ENCODE assay signal across 18 cellular contexts in genomic region chrX:23557070-23557469, GRCh38.
A peak's percentile ranks its signal among the peaks of the same experiment; 100 is the strongest.
DNase-seq lines count a peak whose midpoint lies in the region; ATAC-seq, FAIRE-seq and TF ChIP-seq lines count a peak whose summit lies in the region.
"Had no signal": no experiment of that assay in that cellular context is flagged by ENCODE, and none has a peak within 500 bp of the region (broad histone marks: within the 10 kb centered on the region; RNA-seq: fewer than 3 reads in every experiment).

No MANE protein-coding gene starts in this region.

- intact Hi-C loops in activated CD4-positive, alpha-beta memory T cell treated with anti-CD3 and anti-CD28 coated beads for 36 hours (cut with micrococcal nuclease) = no loop called here

- H3K4me3 ChIP-seq in OCI-LY3 (ENCODE audit: low read length) (no peak overlapping the region), fibroblast of pulmonary artery (replicated peaks; ENCODE audit: low read depth, low read length) (no peak overlapping the region)
- H3K4me3 ChIP-seq: SK-N-MC had no signal

- H3K4me1 ChIP-seq in OCI-LY3 (ENCODE audit: low read length) = peaks cover 10% of the 10 kb centered on the region

- TF ChIP-seq CTCF in OCI-LY3 (IDR thresholded peaks at IDR 0.05; ENCODE audit: low read depth, low read length) (no peak), fibroblast of pulmonary artery (IDR thresholded peaks at IDR 0.05; ENCODE audit: low read length, missing control alignments) (no peak)

- H3K27me3 Mint-ChIP-seq in activated CD4-positive, alpha-beta memory T cell treated with anti-CD3 and anti-CD28 coated beads for 36 hours = no peaks in the 10 kb centered on the region
- H3K27me3 Mint-ChIP-seq: activated CD8-positive, alpha-beta memory T cell treated with anti-CD3 and anti-CD28 coated beads, Interleukin-2, amount 10 ng/mL, durations not matched to agents 7 days and 5 days had no signal

- H3K79me2 ChIP-seq in OCI-LY3 (ENCODE audit: low read length) = no peaks in the 10 kb centered on the region

- no peaks in the 10 kb centered on the region for H4K20me1 ChIP-seq in OCI-LY3 (ENCODE audit: insufficient read depth, low read length)

- no peaks in the 10 kb centered on the region for H3K27me3 ChIP-seq in OCI-LY3 (ENCODE audit: low read depth, low read length)

- POLR2A ChIA-PET in activated CD4-positive, alpha-beta memory T cell treated with anti-CD3 and anti-CD28 coated beads for 36 hours (lab: Charles Lee) = no interaction called here

- H3K4me3 Mint-ChIP-seq in activated CD4-positive, alpha-beta memory T cell treated with anti-CD3 and anti-CD28 coated beads for 36 hours = no peak overlapping the region
- H3K4me3 Mint-ChIP-seq: activated CD8-positive, alpha-beta memory T cell treated with anti-CD3 and anti-CD28 coated beads, Interleukin-2, amount 10 ng/mL, durations not matched to agents 7 days and 5 days; activated T-helper 17 cell treated with anti-CD3 and anti-CD28 coated beads, Interleukin-2, amount 50 U/mL, for 72 hours; stimulated activated effector memory CD8-positive, alpha-beta T cell treated with anti-CD3 and anti-CD28 coated beads, Interleukin-12 subunit alpha, Interleukin-12 subunit beta, amount 100 ng/mL, for 72 hours had no signal

- no peaks in the 10 kb centered on the region for H3K36me3 Mint-ChIP-seq in activated CD4-positive, alpha-beta memory T cell treated with anti-CD3 and anti-CD28 coated beads for 36 hours
- H3K36me3 Mint-ChIP-seq: activated CD8-positive, alpha-beta memory T cell treated with anti-CD3 and anti-CD28 coated beads, Interleukin-2, amount 10 ng/mL, durations not matched to agents 7 days and 5 days; stimulated activated effector memory CD8-positive, alpha-beta T cell treated with anti-CD3 and anti-CD28 coated beads, Interleukin-12 subunit alpha, Interleukin-12 subunit beta, amount 100 ng/mL, for 72 hours had no signal

- no peak for TF ChIP-seq POLR2A in GM12892 (IDR thresholded peaks at IDR 0.05; ENCODE audit: low read depth, low read length)

- H3K4me2 ChIP-seq in OCI-LY3 (ENCODE audit: low read length) = peak overlapping the region; percentile 40

- peaks cover 5% of the 10 kb centered on the region; the same call in 1 of the 2 replicates for H3K9me3 ChIP-seq in OCI-LY3 (ENCODE audit: insufficient read depth, low read length)

- H3K9me3 Mint-ChIP-seq in activated CD4-positive, alpha-beta memory T cell treated with anti-CD3 and anti-CD28 coated beads for 36 hours = peaks cover 25% of the 10 kb centered on the region

- no peak overlapping the region for H2AFZ ChIP-seq in OCI-LY3 (ENCODE audit: low read depth, low read length)

- DNase-seq in GM12892 (ENCODE audit: insufficient read length) (no peak), fibroblast of pulmonary artery (ENCODE audit: low read depth) (peak; percentile 26), globus pallidus (ENCODE audit: low spot score) (no peak)
- DNase-seq in activated naive CD4-positive, alpha-beta T cell (lab: John Stamatoyannopoulos, UW) = no peak
- no peak for DNase-seq in activated CD4-positive, alpha-beta memory T cell treated with anti-CD3 and anti-CD28 coated beads for 36 hours
- DNase-seq: activated CD8-positive, alpha-beta memory T cell treated with anti-CD3 and anti-CD28 coated beads, Interleukin-2, amount 10 ng/mL, durations not matched to agents 7 days and 5 days; left ventricle myocardium superior; NCI-H1930; nucleus accumbens; retina; stimulated activated CD4-positive, alpha-beta T cell treated with anti-CD3 and anti-CD28 coated beads, Interleukin-12 subunit alpha, Interleukin-12 subunit beta, amount 100 ng/mL, for 4 hours had no signal

- H3K27ac Mint-ChIP-seq in activated CD4-positive, alpha-beta memory T cell treated with anti-CD3 and anti-CD28 coated beads for 36 hours = no peak overlapping the region
- H3K27ac Mint-ChIP-seq: activated CD8-positive, alpha-beta memory T cell treated with anti-CD3 and anti-CD28 coated beads, Interleukin-2, amount 10 ng/mL, durations not matched to agents 7 days and 5 days; activated T-helper 17 cell treated with anti-CD3 and anti-CD28 coated beads, Interleukin-2, amount 50 U/mL, for 72 hours; stimulated activated effector memory CD8-positive, alpha-beta T cell treated with anti-CD3 and anti-CD28 coated beads, Interleukin-12 subunit alpha, Interleukin-12 subunit beta, amount 100 ng/mL, for 72 hours had no signal

- CTCF ChIA-PET in activated CD4-positive, alpha-beta memory T cell treated with anti-CD3 and anti-CD28 coated beads for 36 hours (lab: Charles Lee) = no interaction called here

- H3K36me3 ChIP-seq in OCI-LY3 (replicated peaks; ENCODE audit: low read depth, low read length) = peaks cover 2% of the 10 kb centered on the region

- H3K4me1 Mint-ChIP-seq in activated CD4-positive, alpha-beta memory T cell treated with anti-CD3 and anti-CD28 coated beads for 36 hours (ENCODE audit: low read depth) = no peaks in the 10 kb centered on the region
- H3K4me1 Mint-ChIP-seq: activated CD8-positive, alpha-beta memory T cell treated with anti-CD3 and anti-CD28 coated beads, Interleukin-2, amount 10 ng/mL, durations not matched to agents 7 days and 5 days; activated T-helper 17 cell treated with anti-CD3 and anti-CD28 coated beads, Interleukin-2, amount 50 U/mL, for 72 hours; stimulated activated effector memory CD8-positive, alpha-beta T cell treated with anti-CD3 and anti-CD28 coated beads, Interleukin-12 subunit alpha, Interleukin-12 subunit beta, amount 100 ng/mL, for 72 hours had no signal

- no peak overlapping the region for H3K27ac ChIP-seq in OCI-LY3 (ENCODE audit: low read length)
- H3K27ac ChIP-seq: C4-2B, SK-N-MC had no signal

- peak; percentile 9 for FAIRE-seq in GM12892 (lab: Jason Lieb, UNC)

- H3K9ac ChIP-seq in OCI-LY3 (ENCODE audit: low read length) = no peak overlapping the region

- ATAC-seq in HG03565 (IDR thresholded peaks at IDR 0.05; ENCODE audit: unreplicated experiment) (peak; percentile 43), GM21825 (IDR thresholded peaks at IDR 0.05; ENCODE audit: unreplicated experiment) (no peak)
- ATAC-seq: activated CD8-positive, alpha-beta memory T cell treated with anti-CD3 and anti-CD28 coated beads, Interleukin-2, amount 10 ng/mL, durations not matched to agents 7 days and 5 days; activated T-helper 17 cell treated with anti-CD3 and anti-CD28 coated beads, Interleukin-2, amount 50 U/mL, for 72 hours; left ventricle myocardium superior; stimulated activated effector memory CD8-positive, alpha-beta T cell treated with anti-CD3 and anti-CD28 coated beads, Interleukin-12 subunit alpha, Interleukin-12 subunit beta, amount 100 ng/mL, for 72 hours had no signal
